Comparison of ENCODE assay signal across 7 cellular contexts in genomic region chr7:12211054-12212050, GRCh38. TPM values are rescaled to one million over a fixed set of nuclear protein-coding genes. Genes with fewer than 3 reads are reported as not detected.
DNase-seq lines count a peak whose midpoint lies in the region; ATAC-seq and TF ChIP-seq lines count a peak whose summit lies in the region.

TMEM106B (plus strand) TSS chr7:12211294; CDS start chr7:12214811, 3,517 bp downstream.

- no peaks in the 10 kb centered on the region for H3K9me3 ChIP-seq in hepatocyte (ENCODE audit: low read depth)

- H3K79me2 ChIP-seq in hepatocyte = peaks cover 47% of the 10 kb centered on the region

- no peaks in the 10 kb centered on the region for H3K9me2 ChIP-seq in hepatocyte (replicated peaks; ENCODE audit: insufficient read depth)

- ATAC-seq in GM18505 (IDR thresholded peaks at IDR 0.05; ENCODE audit: unreplicated experiment) (peak; percentile 97), HG02970 (IDR thresholded peaks at IDR 0.05; ENCODE audit: low FRiP score, unreplicated experiment) (peak; percentile 99)

- H4K20me1 ChIP-seq in hepatocyte (ENCODE audit: insufficient read depth, poor library complexity, severe bottlenecking) = no peaks in the 10 kb centered on the region

- peak within 1 kb of the TSS; percentile 63 for H3K4me3 ChIP-seq in hepatocyte

- peak within 1 kb of the TSS; percentile 97 for H3K27ac ChIP-seq in hepatocyte

- DNase-seq in NCI-H187 treated with DMSO at 0.1 percent for 48 hours (lab: John Stamatoyannopoulos, UW) = peak; percentile 68
- DNase-seq in T-helper 9 cell = peak; percentile 96
- DNase-seq in astrocyte of the hippocampus (ENCODE audit: low read depth, low spot score) = peak; percentile 98
- DNase-seq in hepatocyte (ENCODE audit: low spot score) = peak; percentile 99
- DNase-seq in renal cortical epithelial cell (ENCODE audit: low read depth) = peak; percentile 90

- TF ChIP-seq CTCF in hepatocyte (IDR thresholded peaks at IDR 0.05; ENCODE audit: poor library complexity) = peak; percentile 26

- WGBS in hepatocyte (ENCODE audit: low lambda C conversion rate, missing lambda C conversion rate) = 2% methylated on average over 61 of the region's 66 CpGs

- peaks cover 5% of the 10 kb centered on the region for H3K4me1 ChIP-seq in hepatocyte (ENCODE audit: insufficient read depth)

- TF ChIP-seq POLR2A in GM18505 (IDR thresholded peaks at IDR 0.05; ENCODE audit: borderline replicate concordance, extremely low read depth, insufficient read depth, insufficient read length) = peak; percentile 67

- no peaks in the 10 kb centered on the region for H3K27me3 ChIP-seq in hepatocyte

- peak within 1 kb of the TSS; percentile 89 for H3K4me2 ChIP-seq in hepatocyte

- no peaks in the 10 kb centered on the region for H3K36me3 ChIP-seq in hepatocyte (replicated peaks; ENCODE audit: insufficient read depth, low read depth)

- peak within 1 kb of the TSS; percentile 97 for H2AFZ ChIP-seq in hepatocyte

RNA-seq across cellular contexts. Expression of gene TMEM106B, which starts in this region (rescaled TPM):
- total RNA-seq in hepatocyte = 118 and 133 TPM in 2 replicates
- polyA plus RNA-seq in hepatocyte = 37.5 and 39.5 TPM in 2 replicates
- 98.5 and 117 TPM in 2 replicates for total RNA-seq in renal cortical epithelial cell

Comparison
In these comparisons a context has a peak if more than half of its experiments do, and no peak if none do; other contexts are left out.
1. Peak in every context shown above with its lines: DNase-seq, ATAC-seq, H3K4me3 ChIP-seq and H3K27ac ChIP-seq.